In the genomic region with DNA sequence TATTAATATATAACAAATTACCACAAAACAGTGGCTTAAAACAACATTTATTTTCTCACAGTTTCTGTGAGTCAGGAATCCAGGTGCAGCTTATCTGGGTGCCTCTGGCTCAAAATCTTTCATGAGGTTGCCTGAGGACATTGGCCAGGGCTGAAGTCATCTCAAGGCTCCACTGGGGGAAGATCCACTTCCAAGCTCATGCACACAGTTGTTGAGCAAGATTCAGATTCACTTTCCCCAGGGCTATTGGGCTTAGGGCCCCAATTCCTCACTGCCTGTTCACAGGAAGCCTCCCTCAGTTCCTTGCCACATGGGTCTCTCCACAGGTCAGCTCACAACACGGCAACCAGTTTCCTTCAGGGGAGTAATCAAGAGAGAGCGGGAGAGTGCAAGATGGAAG, we compare ENCODE assay signal across 20 cellular contexts. TPM values are rescaled to one million over a fixed set of nuclear protein-coding genes. Genes with fewer than 3 reads are reported as not detected.
DNase-seq lines count a peak whose midpoint lies in the region; ATAC-seq, FAIRE-seq and TF ChIP-seq lines count a peak whose summit lies in the region.
"Had no signal": no experiment of that assay in that cellular context is flagged by ENCODE, and none has a peak within 500 bp of the region (broad histone marks: within the 10 kb centered on the region; RNA-seq: fewer than 3 reads in every experiment).

No MANE protein-coding gene starts in this region.

- no peaks in the 10 kb centered on the region for H3K36me3 ChIP-seq in CD8-positive, alpha-beta memory T cell (ENCODE audit: insufficient read depth, low read length)
- H3K36me3 ChIP-seq: cardiac muscle cell, right lobe of liver had no signal

- H3K9me3 Mint-ChIP-seq in CD8-positive, alpha-beta memory T cell = peaks cover 0 to 2% (median 0%) of the 10 kb centered on the region in 5 donors
- H3K9me3 Mint-ChIP-seq in naive thymus-derived CD8-positive, alpha-beta T cell = no peaks in the 10 kb centered on the region
- H3K9me3 Mint-ChIP-seq: activated T-cell treated with anti-CD3 and anti-CD28 coated beads, Interleukin-2, amount 50 U/mL, for 24 hours had no signal

- DNase-seq in CD8-positive, alpha-beta memory T cell = no peak
- peak; percentile 34 for DNase-seq in LHCN-M2 (ENCODE audit: low read depth)
- DNase-seq in naive thymus-derived CD8-positive, alpha-beta T cell = no peak
- no peak for DNase-seq in GM12892 (ENCODE audit: insufficient read length)
- DNase-seq: activated T-cell treated with anti-CD3 and anti-CD28 coated beads, Interleukin-2, amount 50 U/mL, for 24 hours; NCI-H1694 treated with DMSO at 0.1 percent for 48 hours; NCI-H82; right lobe of liver had no signal

- CTCF ChIA-PET in CD8-positive, alpha-beta memory T cell (lab: Charles Lee) = no interaction called here

- no peak overlapping the region for H3K4me3 Mint-ChIP-seq in CD8-positive, alpha-beta memory T cell
- no peak overlapping the region for H3K4me3 Mint-ChIP-seq in naive thymus-derived CD8-positive, alpha-beta T cell
- H3K4me3 Mint-ChIP-seq: activated T-cell treated with anti-CD3 and anti-CD28 coated beads, Interleukin-2, amount 50 U/mL, for 24 hours; WTC11 had no signal

- H3K9me3 ChIP-seq in CD8-positive, alpha-beta memory T cell (ENCODE audit: low read length) = no peaks in the 10 kb centered on the region
- H3K9me3 ChIP-seq: esophagus muscularis mucosa, right lobe of liver, SJSA1, suprapubic skin had no signal

- peaks cover 57% of the 10 kb centered on the region for H3K4me1 ChIP-seq in CD8-positive, alpha-beta memory T cell (ENCODE audit: insufficient read depth, low read length)

- H3K27me3 Mint-ChIP-seq in CD8-positive, alpha-beta memory T cell = no peaks in the 10 kb centered on the region
- no peaks in the 10 kb centered on the region for H3K27me3 Mint-ChIP-seq in naive thymus-derived CD8-positive, alpha-beta T cell
- H3K27me3 Mint-ChIP-seq: activated T-cell treated with anti-CD3 and anti-CD28 coated beads, Interleukin-2, amount 50 U/mL, for 24 hours had no signal

- no peak for FAIRE-seq in GM12892 (lab: Jason Lieb, UNC)
- FAIRE-seq: D721Med, GM12878, H54, islet of Langerhans had no signal

- H3K27ac ChIP-seq in CD8-positive, alpha-beta memory T cell (ENCODE audit: low read depth, low read length) = no peak overlapping the region
- H3K27ac ChIP-seq: cardiac muscle cell, right lobe of liver, suprapubic skin had no signal

- H3K36me3 Mint-ChIP-seq in CD8-positive, alpha-beta memory T cell = peaks cover 16 to 60% (median 25%) of the 10 kb centered on the region in 3 donors
- H3K36me3 Mint-ChIP-seq in naive thymus-derived CD8-positive, alpha-beta T cell = peaks cover 8 to 33% (median 25%) of the 10 kb centered on the region in 3 donors

- H3K27ac Mint-ChIP-seq in CD8-positive, alpha-beta memory T cell = peak overlapping the region in 6 of 8 donors; percentile 23 to 81 (median 64)
- peak overlapping the region in 9 of 10 donors; percentile 2 to 95 (median 68) for H3K27ac Mint-ChIP-seq in naive thymus-derived CD8-positive, alpha-beta T cell
- H3K27ac Mint-ChIP-seq: activated T-cell treated with anti-CD3 and anti-CD28 coated beads, Interleukin-2, amount 50 U/mL, for 24 hours; WTC11 had no signal

- POLR2A ChIA-PET in CD8-positive, alpha-beta memory T cell (lab: Charles Lee) = no interaction called here
- POLR2A ChIA-PET in naive thymus-derived CD8-positive, alpha-beta T cell (lab: Charles Lee) = interaction anchor here (0.6 to 2.4 kb wide), 3 partner anchors 34 to 214 kb away, joined by 3 to 9 read pairs (median 3); partner anchors contain the start of genes DPH3 and RFTN1

- no peaks in the 10 kb centered on the region for H3K27me3 ChIP-seq in CD8-positive, alpha-beta memory T cell (ENCODE audit: insufficient read depth, low read length, poor library complexity, severe bottlenecking)
- H3K27me3 ChIP-seq: cardiac muscle cell, esophagus muscularis mucosa, right lobe of liver, SJSA1, suprapubic skin had no signal

- H3K4me3 ChIP-seq in CD8-positive, alpha-beta memory T cell (ENCODE audit: low read length) = no peak overlapping the region
- H3K4me3 ChIP-seq: cardiac muscle cell, esophagus muscularis mucosa, GM12878, right lobe of liver, SJSA1, suprapubic skin had no signal

- ATAC-seq in esophagus mucosa (peak; percentile 23), HG03039 (IDR thresholded peaks at IDR 0.05; ENCODE audit: unreplicated experiment) (no peak), HG02678 (IDR thresholded peaks at IDR 0.05; ENCODE audit: unreplicated experiment) (no peak)
- ATAC-seq in naive thymus-derived CD8-positive, alpha-beta T cell = no peak
- ATAC-seq: GM12878, right lobe of liver, WTC11 had no signal

- TF ChIP-seq POLR2A in GM12892 (IDR thresholded peaks at IDR 0.05; ENCODE audit: low read depth, low read length) = no peak

- H3K4me1 Mint-ChIP-seq in CD8-positive, alpha-beta memory T cell = peaks cover 77 to 99% (median 98%) of the 10 kb centered on the region in 3 donors
- peaks cover 34 to 95% (median 76%) of the 10 kb centered on the region in 4 donors for H3K4me1 Mint-ChIP-seq in naive thymus-derived CD8-positive, alpha-beta T cell

RNA-seq across cellular contexts. Expression of gene RFTN1, which starts 35.0 kb away (rescaled TPM):
- 100 to 1,000 TPM; 125 to 126 TPM for total RNA-seq in CD8-positive, alpha-beta memory T cell
- polyA plus RNA-seq in CD8-positive, alpha-beta memory T cell = 87.4 TPM
- total RNA-seq in LHCN-M2 (2014; rRNA removed) (51.6 and 58.2 TPM in 2 replicates), esophagus mucosa (3.1 TPM)
- 57.3 TPM for polyA plus RNA-seq in LHCN-M2 (2012)
- total RNA-seq in naive thymus-derived CD8-positive, alpha-beta T cell = 10 to 100 TPM; 61.4 to 61.8 TPM
- polyA plus RNA-seq in naive thymus-derived CD8-positive, alpha-beta T cell = 10 to 100 TPM; 35.3 to 44.2 (median 36.8) TPM
- polyA plus RNA-seq in GM12892 (2012; ENCODE audit: missing spikeins) = 163 TPM

Comparison
In these comparisons a context has a peak if more than half of its experiments do, and no peak if none do; other contexts are left out.
1. RNA of gene RFTN1, which starts 35.0 kb away (total RNA-seq): 125 to 126 TPM in CD8-positive, alpha-beta memory T cell, 61.4 to 61.8 TPM in naive thymus-derived CD8-positive, alpha-beta T cell and 51.6 to 58.2 TPM in LHCN-M2; 3.1 TPM in esophagus mucosa (single experiment); every median in the first group is over 10 times any median in the second.